In genomic region chr13:34421849-34422475, GRCh38 we compare ENCODE assay signal across 29 cellular contexts.
"Had no signal": no experiment of that assay in that cellular context is flagged by ENCODE, and none has a peak within 500 bp of the region (broad histone marks: within the 10 kb centered on the region; RNA-seq: fewer than 3 reads in every experiment).

No MANE protein-coding gene starts in this region.

- H3K4me1 ChIP-seq: pancreas, prostate gland, sigmoid colon, stomach, tibial artery had no signal

- H3K9me3 ChIP-seq: neutrophil, pancreas, prostate gland, sigmoid colon, stomach, tibial artery had no signal

- H3K27ac Mint-ChIP-seq: activated CD4-positive, alpha-beta memory T cell treated with anti-CD3 and anti-CD28 coated beads, Interleukin-2, amount 10 ng/mL, durations not matched to agents 7 days and 5 days; activated CD4-positive, alpha-beta T cell treated with anti-CD3 and anti-CD28 coated beads, Interleukin-2, amount 10 ng/mL, durations not matched to agents 7 days and 5 days; activated T-cell treated with anti-CD3 and anti-CD28 coated beads, Interleukin-2, amount 50 U/mL, for 24 hours; activated T-helper 17 cell treated with anti-CD3 and anti-CD28 coated beads, Interleukin-2, amount 50 U/mL, for 72 hours; dendritic cell treated with granulocyte-macrophage colony-stimulating factor and Interleukin-4, amounts not matched to agents 40 ng/mL and 50 ng/mL, for 4 days; mesothelial cell of epicardium; naive B cell; nephron progenitor cell; stimulated activated naive B cell treated with anti-CD40 and anti-IgM and Interleukin-4, amounts not matched to agents 10 μg/mL and 1 μg/mL and 100 μg/mL, for 72 hours; T-helper 1 cell treated with Interleukin-12 subunit alpha and Interleukin-12 subunit beta and Interleukin-4 antibody, amounts not matched to agents 30 μg/mL and 1 μg/mL, for 36 hours had no signal

- H3K4me3 Mint-ChIP-seq: activated CD4-positive, alpha-beta memory T cell treated with anti-CD3 and anti-CD28 coated beads, Interleukin-2, amount 10 ng/mL, durations not matched to agents 7 days and 5 days; activated CD4-positive, alpha-beta T cell treated with anti-CD3 and anti-CD28 coated beads, Interleukin-2, amount 10 ng/mL, durations not matched to agents 7 days and 5 days; activated T-cell treated with anti-CD3 and anti-CD28 coated beads, Interleukin-2, amount 50 U/mL, for 24 hours; activated T-helper 17 cell treated with anti-CD3 and anti-CD28 coated beads, Interleukin-2, amount 50 U/mL, for 72 hours; central memory CD8-positive, alpha-beta T cell; dendritic cell treated with granulocyte-macrophage colony-stimulating factor and Interleukin-4, amounts not matched to agents 40 ng/mL and 50 ng/mL, for 4 days; mesothelial cell of epicardium; naive B cell; nephron progenitor cell; stimulated activated naive B cell treated with anti-CD40 and anti-IgM and Interleukin-4, amounts not matched to agents 10 μg/mL and 1 μg/mL and 100 μg/mL, for 72 hours; T-helper 1 cell treated with Interleukin-12 subunit alpha and Interleukin-12 subunit beta and Interleukin-4 antibody, amounts not matched to agents 30 μg/mL and 1 μg/mL, for 36 hours had no signal

- DNase-seq: activated CD4-positive, alpha-beta memory T cell treated with anti-CD3 and anti-CD28 coated beads, Interleukin-2, amount 10 ng/mL, durations not matched to agents 7 days and 5 days; activated CD4-positive, alpha-beta T cell treated with anti-CD3 and anti-CD28 coated beads, Interleukin-2, amount 10 ng/mL, durations not matched to agents 7 days and 5 days; activated CD8-positive, alpha-beta memory T cell treated with anti-CD3 and anti-CD28 coated beads, Interleukin-2, amount 50 U/mL, for 48 hours; activated gamma-delta T cell treated with Interleukin-2 at 50 U/mL for 16 hours; activated naive CD4-positive, alpha-beta T cell treated with anti-CD3 and anti-CD28 coated beads, Interleukin-2, amount 50 U/mL, for 16 hours; activated T-cell treated with anti-CD3 and anti-CD28 coated beads, Interleukin-2, amount 50 U/mL, for 24 hours; amniotic stem cell; effector CD4-positive, alpha-beta T cell; glutamatergic neuron; left cardiac atrium; naive B cell; nephron progenitor cell; pancreas; sigmoid colon; small intestine; stimulated activated CD4-positive, alpha-beta T cell treated with anti-CD3 and anti-CD28 coated beads, Interleukin-4, amount 100 ng/mL, for 4 hours; stimulated activated naive B cell treated with anti-CD40 and anti-IgM and Interleukin-4, amounts not matched to agents 10 μg/mL and 1 μg/mL and 100 μg/mL, for 72 hours; stomach; T-helper 9 cell; tibial artery; WERI-Rb-1 had no signal

- H3K36me3 Mint-ChIP-seq: mesothelial cell of epicardium; naive B cell; stimulated activated naive B cell treated with anti-CD40 and anti-IgM and Interleukin-4, amounts not matched to agents 10 μg/mL and 1 μg/mL and 100 μg/mL, for 72 hours had no signal

- H3K9me3 Mint-ChIP-seq: activated CD4-positive, alpha-beta T cell treated with anti-CD3 and anti-CD28 coated beads, Interleukin-2, amount 10 ng/mL, durations not matched to agents 7 days and 5 days; activated T-cell treated with anti-CD3 and anti-CD28 coated beads, Interleukin-2, amount 50 U/mL, for 24 hours; activated T-helper 17 cell treated with anti-CD3 and anti-CD28 coated beads, Interleukin-2, amount 50 U/mL, for 72 hours; mesothelial cell of epicardium; naive B cell; nephron progenitor cell had no signal

- ATAC-seq: activated CD4-positive, CD25-positive, alpha-beta regulatory T cell treated with anti-CD3 and anti-CD28 coated beads, Interleukin-2, amount 50 U/mL, for 24 hours; activated T-helper 17 cell treated with anti-CD3 and anti-CD28 coated beads, Interleukin-2, amount 50 U/mL, for 72 hours; left cardiac atrium; pancreas; stimulated activated naive B cell treated with anti-CD40 and anti-IgM and Interleukin-4, amounts not matched to agents 10 μg/mL and 1 μg/mL and 100 μg/mL, for 72 hours had no signal

- H3K27me3 Mint-ChIP-seq: activated CD4-positive, alpha-beta memory T cell treated with anti-CD3 and anti-CD28 coated beads, Interleukin-2, amount 10 ng/mL, durations not matched to agents 7 days and 5 days; activated CD4-positive, alpha-beta T cell treated with anti-CD3 and anti-CD28 coated beads, Interleukin-2, amount 10 ng/mL, durations not matched to agents 7 days and 5 days; activated T-cell treated with anti-CD3 and anti-CD28 coated beads, Interleukin-2, amount 50 U/mL, for 24 hours; activated T-helper 17 cell treated with anti-CD3 and anti-CD28 coated beads, Interleukin-2, amount 50 U/mL, for 72 hours; central memory CD8-positive, alpha-beta T cell; dendritic cell treated with granulocyte-macrophage colony-stimulating factor and Interleukin-4, amounts not matched to agents 40 ng/mL and 50 ng/mL, for 4 days; naive B cell; stimulated activated naive B cell treated with anti-CD40 and anti-IgM and Interleukin-4, amounts not matched to agents 10 μg/mL and 1 μg/mL and 100 μg/mL, for 72 hours had no signal

- H3K4me3 ChIP-seq: pancreas, prostate gland, sigmoid colon, stomach, tibial artery had no signal

- H3K27me3 ChIP-seq: neutrophil, pancreas, sigmoid colon, stomach, tibial artery had no signal

- H3K4me1 Mint-ChIP-seq: activated CD4-positive, alpha-beta memory T cell treated with anti-CD3 and anti-CD28 coated beads, Interleukin-2, amount 10 ng/mL, durations not matched to agents 7 days and 5 days; activated CD4-positive, alpha-beta T cell treated with anti-CD3 and anti-CD28 coated beads, Interleukin-2, amount 10 ng/mL, durations not matched to agents 7 days and 5 days; activated T-helper 17 cell treated with anti-CD3 and anti-CD28 coated beads, Interleukin-2, amount 50 U/mL, for 72 hours; central memory CD8-positive, alpha-beta T cell; naive B cell; stimulated activated naive B cell treated with anti-CD40 and anti-IgM and Interleukin-4, amounts not matched to agents 10 μg/mL and 1 μg/mL and 100 μg/mL, for 72 hours had no signal

- H3K27ac ChIP-seq: neutrophil, pancreas, prostate gland, sigmoid colon, stomach, tibial artery, WERI-Rb-1 had no signal

- H3K36me3 ChIP-seq: neutrophil, pancreas, prostate gland, sigmoid colon, stomach, tibial artery, WERI-Rb-1 had no signal
